ENCODE assay signal across 8 cellular contexts in genomic region chr2:241149675-241149924, GRCh38. TPM values are rescaled to one million over a fixed set of nuclear protein-coding genes. Genes with fewer than 3 reads are reported as not detected.
DNase-seq lines count a peak whose midpoint lies in the region; ATAC-seq, FAIRE-seq and TF ChIP-seq lines count a peak whose summit lies in the region.

No MANE protein-coding gene starts in this region.

- H3K4me1 ChIP-seq in ascending aorta: peaks cover 0 to 15% of the 10 kb centered on the region in 2 donors
- peaks cover 27% of the 10 kb centered on the region for H3K4me1 ChIP-seq in vagina

- H3K27me3 ChIP-seq in ascending aorta (no peaks in the 10 kb centered on the region), vagina (no peaks in the 10 kb centered on the region)

- H3K9me3 ChIP-seq in ascending aorta (no peaks in the 10 kb centered on the region), vagina (no peaks in the 10 kb centered on the region)

- intact Hi-C loops in ascending aorta (cut with DNase I) (loop anchor here (2.0 to 10.0 kb wide), 3 partner anchors 123 to 585 kb away; partner anchors contain the start of genes DUSP28, HDLBP, RNPEPL1 and SEPTIN2), vagina (cut with DNase I) (no loop called here)

- peaks cover 3% of the 10 kb centered on the region for H3K36me3 Mint-ChIP-seq in memory B cell

- DNase-seq in ascending aorta (ENCODE audit: low spot score in 2 of 2) (no peak), memory B cell (ENCODE audit: low spot score in 2 of 2) (no peak), vagina (ENCODE audit: extremely low spot score in 2 of 2) (no peak), UCSD-AML1 (lab: John Stamatoyannopoulos, UW; ENCODE audit: unreplicated experiment) (no peak), GM19239 (ENCODE audit: insufficient read length, low spot score) (no peak)

- peaks cover 41% of the 10 kb centered on the region for H3K4me1 Mint-ChIP-seq in memory B cell

- ATAC-seq in GM19043 (IDR thresholded peaks at IDR 0.05; ENCODE audit: low read depth, unreplicated experiment) (peak; percentile 9), HG03095 (IDR thresholded peaks at IDR 0.05; ENCODE audit: unreplicated experiment) (peak; percentile 7), memory B cell (ENCODE audit: low read depth) (no peak), HG03565 (IDR thresholded peaks at IDR 0.05; ENCODE audit: unreplicated experiment) (no peak)

- H3K4me3 ChIP-seq in ascending aorta (peak overlapping the region; percentile 70 to 95), vagina (peak overlapping the region; percentile 94 to 100)

- no peaks in the 10 kb centered on the region for H3K9me3 Mint-ChIP-seq in memory B cell

- no peak for TF ChIP-seq CTCF in ascending aorta (IDR thresholded peaks at IDR 0.05)
- TF ChIP-seq CTCF in vagina (IDR thresholded peaks at IDR 0.05): no peak

- H3K36me3 ChIP-seq in ascending aorta (peaks cover 3 to 5% of the 10 kb centered on the region in 2 donors), vagina (no peaks in the 10 kb centered on the region)

- no peaks in the 10 kb centered on the region for H3K27me3 Mint-ChIP-seq in memory B cell

- H3K27ac Mint-ChIP-seq in memory B cell: peak overlapping the region; percentile 91

- peak overlapping the region in 1 of 2 donors; percentile 4 for H3K27ac ChIP-seq in ascending aorta
- H3K27ac ChIP-seq in vagina: peak overlapping the region; percentile 4

- H3K4me3 Mint-ChIP-seq in memory B cell: peak overlapping the region; percentile 97

- TF ChIP-seq POLR2A in vagina (IDR thresholded peaks at IDR 0.05): no peak

- no peak for FAIRE-seq in GM19239 (lab: Jason Lieb, UNC)

RNA-seq across cellular contexts. Expression of gene PASK, which starts 0.3 kb away (rescaled TPM):
- total RNA-seq in ascending aorta: not detected
- total RNA-seq in vagina: 6.4 TPM

RNA-seq across cellular contexts. Expression of gene PPP1R7, which starts 0.7 kb away (rescaled TPM):
- total RNA-seq in ascending aorta (4.2 TPM), vagina (51.1 TPM)

RNA-seq across cellular contexts. Expression of gene ANO7, which starts 38.9 kb away (rescaled TPM):
- total RNA-seq in ascending aorta (0.43 TPM), vagina (0.98 TPM)

RNA-seq across cellular contexts. Expression of gene MTERF4, which starts 47.5 kb away (rescaled TPM):
- total RNA-seq in ascending aorta (50.2 TPM), vagina (30.2 TPM)

Comparison
In these comparisons a context has a peak if more than half of its experiments do, and no peak if none do; other contexts are left out.
1. ATAC-seq: peak in GM19043 (single experiment) and HG03095 (single experiment); none in memory B cell (single experiment) and HG03565 (single experiment).
2. RNA of gene PPP1R7, which starts 0.7 kb away (total RNA-seq): 51.1 TPM in vagina (single experiment); 4.2 TPM in ascending aorta (single experiment); every median in the first group is over 10 times any median in the second.